13 cellular contexts compared by ENCODE assay signal in the genomic region with DNA sequence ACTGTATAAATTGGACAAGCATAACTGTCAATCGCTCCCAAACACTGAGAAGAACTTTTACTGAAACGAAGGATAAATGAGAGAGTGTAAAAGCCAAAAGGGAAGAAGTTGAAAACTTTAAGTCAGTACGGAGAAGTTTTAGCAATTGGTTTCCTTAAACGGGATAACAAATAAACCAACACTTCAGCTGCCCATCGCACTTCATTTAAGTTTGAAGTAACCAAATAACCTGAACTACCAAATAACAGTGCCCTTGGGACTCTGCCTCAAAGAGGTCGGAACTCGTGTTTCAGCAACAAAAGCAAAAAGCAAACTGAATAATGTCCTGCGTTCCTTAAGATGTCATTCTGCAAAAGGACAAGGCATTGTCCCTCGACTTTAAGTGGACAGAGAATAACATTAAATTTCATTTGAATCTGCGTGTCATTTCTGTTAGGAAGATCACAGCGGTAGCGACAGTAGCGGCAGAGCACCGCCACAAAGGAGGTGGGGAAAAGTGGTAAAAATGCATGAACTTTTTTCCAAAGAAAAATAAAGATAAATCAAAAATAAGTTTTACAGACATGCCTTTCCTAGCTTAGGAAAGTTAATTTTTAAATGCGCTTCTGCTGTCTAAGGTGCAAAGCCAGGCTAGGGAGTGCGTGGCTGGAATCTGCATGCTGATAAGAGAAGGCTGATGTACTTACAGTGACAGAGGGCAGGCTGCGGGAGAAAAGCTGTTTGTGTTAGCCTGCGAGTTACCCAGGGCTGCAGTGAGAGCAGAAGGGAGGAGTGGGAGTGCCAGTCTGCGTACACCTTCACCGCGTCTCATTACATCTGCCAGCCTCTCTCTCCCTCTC.
A peak's percentile ranks its signal among the peaks of the same experiment; 100 is the strongest.
DNase-seq lines count a peak whose midpoint lies in the region; ATAC-seq and TF ChIP-seq lines count a peak whose summit lies in the region.
"Had no signal": no experiment of that assay in that cellular context is flagged by ENCODE, and none has a peak within 500 bp of the region (broad histone marks: within the 10 kb centered on the region; RNA-seq: fewer than 3 reads in every experiment).

No MANE protein-coding gene starts in this region.

- H3K9me3 ChIP-seq in SK-N-MC (ENCODE audit: low read depth, low read length) = no peaks in the 10 kb centered on the region
- H3K9me3 ChIP-seq in mesenchymal stem cell (ENCODE audit: control insufficient read depth, low read length) = peaks cover 4% of the 10 kb centered on the region
- no peaks in the 10 kb centered on the region for H3K9me3 ChIP-seq in left lung
- H3K9me3 ChIP-seq: thoracic aorta had no signal

- H3K4me2 ChIP-seq in mesenchymal stem cell (ENCODE audit: low read length, poor library complexity, severe bottlenecking) = no peak overlapping the region

- H3K14ac ChIP-seq in mesenchymal stem cell (ENCODE audit: low read length in 2 of 2) = no peak overlapping the region

- no peak overlapping the region for H2BK5ac ChIP-seq in mesenchymal stem cell (ENCODE audit: low read depth, low read length, poor library complexity, severe bottlenecking)

- no peaks in the 10 kb centered on the region for H3K79me1 ChIP-seq in mesenchymal stem cell (replicated peaks; ENCODE audit: low read length, poor library complexity, severe bottlenecking)

- intact Hi-C loops in left lung (cut with DNase I) = no loop called here

- H2BK12ac ChIP-seq in mesenchymal stem cell (ENCODE audit: low read length in 2 of 2) = peak overlapping the region in 1 of 2 experiments; percentile 61

- H3K36me3 Mint-ChIP-seq in HFFc6 (ENCODE audit: low read depth) = no peaks in the 10 kb centered on the region

- no peak overlapping the region for H4K8ac ChIP-seq in mesenchymal stem cell (ENCODE audit: low read length)

- H3K4me3 ChIP-seq in SK-N-MC = peak overlapping the region; percentile 97
- no peak overlapping the region for H3K4me3 ChIP-seq in mesenchymal stem cell (ENCODE audit: insufficient read depth in 1 of 2, low read depth in 1 of 2, low read length in 2 of 2)
- H3K4me3 ChIP-seq in left lung = no peak overlapping the region
- H3K4me3 ChIP-seq: GM23248 had no signal

- H3K9me3 Mint-ChIP-seq in HFFc6 = no peaks in the 10 kb centered on the region

- H3K9ac ChIP-seq in SK-N-MC (ENCODE audit: insufficient read length) (peak overlapping the region; percentile 98), mesenchymal stem cell (ENCODE audit: low read length) (no peak overlapping the region)
- H3K9ac ChIP-seq: GM23248 had no signal

- peaks cover 25% of the 10 kb centered on the region for H3K4me1 ChIP-seq in mesenchymal stem cell (ENCODE audit: control insufficient read depth, insufficient read depth, low read depth, low read length)
- H3K4me1 ChIP-seq in left lung = peaks cover 7 to 14% of the 10 kb centered on the region in 2 donors

- WGBS in mesenchymal stem cell = 21% methylated on average over 17 of the region's 21 CpGs

- peaks cover 61 to 96% of the 10 kb centered on the region in 2 experiments for H3K27me3 ChIP-seq in mesenchymal stem cell (ENCODE audit: control insufficient read depth in 1 of 2, insufficient read depth in 1 of 2, low read length in 2 of 2)
- peaks cover 89 to 100% of the 10 kb centered on the region in 2 donors for H3K27me3 ChIP-seq in left lung

- H2AFZ ChIP-seq in mesenchymal stem cell (ENCODE audit: low read depth, low read length) = no peak overlapping the region
- H2AFZ ChIP-seq: GM23248 had no signal

- peak; percentile 1 for DNase-seq in Daoy (ENCODE audit: low read depth)
- DNase-seq in HFFc6 = no peak
- no peak for DNase-seq in SK-N-MC (ENCODE audit: low read depth, low spot score)
- DNase-seq in mesenchymal stem cell = peak; percentile 17
- no peak for DNase-seq in ecto neural progenitor cell (ENCODE audit: low spot score)
- no peak for DNase-seq in Kasumi-1 (lab: John Stamatoyannopoulos, UW)
- DNase-seq in DMS114 treated with DMSO at 0.1 percent for 48 hours (lab: John Stamatoyannopoulos, UW; ENCODE audit: unreplicated experiment) = no peak
- no peak for DNase-seq in left lung
- DNase-seq: activated CD8-positive, alpha-beta memory T cell treated with anti-CD3 and anti-CD28 coated beads, Interleukin-2, amount 50 U/mL, for 4 hours; COR-L47; GM23248; NCI-H1694 had no signal

- H3K27ac ChIP-seq in SK-N-MC (peak overlapping the region; percentile 82), mesenchymal stem cell (ENCODE audit: low read length, poor library complexity, severe bottlenecking) (no peak overlapping the region), left lung (no peak overlapping the region)
- H3K27ac ChIP-seq: GM23248, thoracic aorta had no signal

- no peak overlapping the region for H3K23ac ChIP-seq in mesenchymal stem cell (ENCODE audit: low read length in 2 of 2)

- no peak overlapping the region for H2BK120ac ChIP-seq in mesenchymal stem cell (ENCODE audit: low read depth, low read length)

- H3K18ac ChIP-seq in mesenchymal stem cell (ENCODE audit: low read depth in 1 of 2, low read length in 2 of 2) = no peak overlapping the region

- H3K4me3 Mint-ChIP-seq in HFFc6 = peak overlapping the region; percentile 37

- H2AK5ac ChIP-seq in mesenchymal stem cell (ENCODE audit: low read length, severe bottlenecking) = no peak overlapping the region

- H3K36me3 ChIP-seq in SK-N-MC (ENCODE audit: insufficient read depth, low read length) = no peaks in the 10 kb centered on the region
- no peaks in the 10 kb centered on the region for H3K36me3 ChIP-seq in mesenchymal stem cell (ENCODE audit: control insufficient read depth in 1 of 2, insufficient read depth in 2 of 2, low read depth in 1 of 2, low read length in 2 of 2)
- no peaks in the 10 kb centered on the region for H3K36me3 ChIP-seq in left lung
- H3K36me3 ChIP-seq: thoracic aorta had no signal

- no peak overlapping the region for H4K91ac ChIP-seq in mesenchymal stem cell (ENCODE audit: low read length)

- H3K27me3 Mint-ChIP-seq in HFFc6 (ENCODE audit: insufficient read depth) = peaks cover 17% of the 10 kb centered on the region

- no peak for TF ChIP-seq CTCF in HFFc6 (IDR thresholded peaks at IDR 0.05)
- no peak for TF ChIP-seq CTCF in left lung (IDR thresholded peaks at IDR 0.05)

- H3K4ac ChIP-seq in mesenchymal stem cell (ENCODE audit: low read depth in 1 of 2, low read length in 2 of 2) = no peak overlapping the region

- H3K4me1 Mint-ChIP-seq in HFFc6 (ENCODE audit: low read depth) = peaks cover 17% of the 10 kb centered on the region

- ATAC-seq in left lung = no peak

- no peak overlapping the region for H2BK15ac ChIP-seq in mesenchymal stem cell (ENCODE audit: low read depth, poor library complexity, severe bottlenecking)

- H3K27ac Mint-ChIP-seq in HFFc6 = no peak overlapping the region

Comparison
In these comparisons a context has a peak if more than half of its experiments do, and no peak if none do; other contexts are left out.
1. DNase-seq: peak in Daoy (single experiment) and mesenchymal stem cell (single experiment); none in HFFc6 (single experiment), SK-N-MC (single experiment), ecto neural progenitor cell (single experiment), Kasumi-1 (0 of 2), DMS114 treated with DMSO at 0.1 percent for 48 hours (single experiment) and left lung (0 of 2).